ENCODE assay signal across 16 cellular contexts in genomic region chr12:132185698-132186097, GRCh38. TPM values are rescaled to one million over a fixed set of nuclear protein-coding genes. Genes with fewer than 3 reads are reported as not detected.
DNase-seq lines count a peak whose midpoint lies in the region; ATAC-seq lines count a peak whose summit lies in the region.
"Had no signal": no experiment of that assay in that cellular context is flagged by ENCODE, and none has a peak within 500 bp of the region (broad histone marks: within the 10 kb centered on the region; RNA-seq: fewer than 3 reads in every experiment).

No MANE protein-coding gene starts in this region.

- no peak overlapping the region for H2AK5ac ChIP-seq in neuronal stem cell (ENCODE audit: low read depth, low read length)

- no peak overlapping the region for H2BK120ac ChIP-seq in neuronal stem cell (ENCODE audit: low read depth, low read length)

- H3K27me3 Mint-ChIP-seq in activated CD4-positive, alpha-beta memory T cell treated with anti-CD3 and anti-CD28 coated beads, Interleukin-2, amount 10 ng/mL, durations not matched to agents 7 days and 5 days, result peaks cover 16% of the 10 kb centered on the region
- peaks cover 0 to 5% (median 2%) of the 10 kb centered on the region in 3 donors for H3K27me3 Mint-ChIP-seq in immature natural killer cell (ENCODE audit: low read depth in 3 of 3)

- CTCF ChIA-PET in activated CD4-positive, alpha-beta memory T cell treated with anti-CD3 and anti-CD28 coated beads, Interleukin-2, amount 10 ng/mL, durations not matched to agents 7 days and 5 days (lab: Charles Lee), result interaction anchor here (1.1 to 1.4 kb wide), 2 partner anchors 23 to 32 kb away, joined by 3 to 7 read pairs; no protein-coding TSS in a partner anchor

- DNase-seq in stimulated activated CD4-positive, alpha-beta T cell treated with anti-CD3 and anti-CD28 coated beads, Interleukin-4, amount 100 ng/mL, for 24 hours, result peak; percentile 19
- DNase-seq in stimulated activated CD4-positive, alpha-beta T cell treated with anti-CD3 and anti-CD28 coated beads, Interleukin-2, amount 100 ng/mL, for 48 hours, result no peak
- DNase-seq in activated CD4-positive, alpha-beta memory T cell treated with anti-CD3 and anti-CD28 coated beads, Interleukin-2, amount 10 ng/mL, durations not matched to agents 7 days and 5 days, result no peak
- peak in 2 of 3 donors; percentile 22 to 29 for DNase-seq in immature natural killer cell
- no peak for DNase-seq in SIG-M5 treated with dmso at 0.1 percent for 504 hours (lab: John Stamatoyannopoulos, UW; ENCODE audit: unreplicated experiment)
- DNase-seq in neuronal stem cell (ENCODE audit: low spot score), result no peak
- DNase-seq: DMS79 treated with DMSO at 0.1 percent for 48 hours, foreskin melanocyte, KG1, mesenchymal stem cell, NCI-H1436, NCI-H446, occipital lobe had no signal

- no peak overlapping the region for H2BK12ac ChIP-seq in neuronal stem cell (ENCODE audit: low read length)

- H3K4me3 ChIP-seq in neuronal stem cell (ENCODE audit: low read length in 2 of 2), result no peak overlapping the region

- no peak overlapping the region for H3K23ac ChIP-seq in neuronal stem cell (ENCODE audit: low read depth, low read length, poor library complexity)

- H3K4me1 Mint-ChIP-seq in activated CD4-positive, alpha-beta memory T cell treated with anti-CD3 and anti-CD28 coated beads, Interleukin-2, amount 10 ng/mL, durations not matched to agents 7 days and 5 days, result peaks cover 39% of the 10 kb centered on the region
- H3K4me1 Mint-ChIP-seq in immature natural killer cell, result peaks cover 30 to 34% of the 10 kb centered on the region in 2 donors

- H3K9ac ChIP-seq in neuronal stem cell (ENCODE audit: low read depth, low read length, poor library complexity), result no peak overlapping the region

- H3K14ac ChIP-seq in neuronal stem cell (ENCODE audit: low read length), result no peak overlapping the region

- no CpG with 5 or more reads among the region's 16 CpGs for WGBS in neuronal stem cell (ENCODE audit: extremely low coverage in 2 of 2, insufficient read length in 2 of 2, insufficient replicate concordance in 1 of 2), 2 donors

- no peak overlapping the region for H3K4ac ChIP-seq in neuronal stem cell (ENCODE audit: low read length)

- peak overlapping the region; percentile 74 for H3K4me3 Mint-ChIP-seq in activated CD4-positive, alpha-beta memory T cell treated with anti-CD3 and anti-CD28 coated beads, Interleukin-2, amount 10 ng/mL, durations not matched to agents 7 days and 5 days
- H3K4me3 Mint-ChIP-seq in immature natural killer cell, result peak overlapping the region; percentile 71 to 82 (median 80)
- H3K4me3 Mint-ChIP-seq: WTC11 had no signal

- no peak overlapping the region for H2BK15ac ChIP-seq in neuronal stem cell (ENCODE audit: low read length)

- peaks cover 0 to 9% of the 10 kb centered on the region in 2 donors for H3K9me3 ChIP-seq in neuronal stem cell (replicated peaks in 1 of 2; ENCODE audit: control insufficient read depth in 2 of 2, insufficient read depth in 1 of 2, low read depth in 1 of 2, low read length in 2 of 2)

- no peak overlapping the region for H2BK5ac ChIP-seq in neuronal stem cell (ENCODE audit: low read length)

- H3K27ac Mint-ChIP-seq in activated CD4-positive, alpha-beta memory T cell treated with anti-CD3 and anti-CD28 coated beads, Interleukin-2, amount 10 ng/mL, durations not matched to agents 7 days and 5 days, result peak overlapping the region; percentile 86
- peak overlapping the region; percentile 67 to 92 (median 84) for H3K27ac Mint-ChIP-seq in immature natural killer cell
- H3K27ac Mint-ChIP-seq: WTC11 had no signal

- H3K27me3 ChIP-seq in neuronal stem cell (ENCODE audit: control insufficient read depth in 3 of 3, insufficient read depth in 3 of 3, low read depth in 1 of 3, low read length in 3 of 3), result peaks cover 0 to 66% (median 17%) of the 10 kb centered on the region in 3 experiments

- ATAC-seq in HG03097 (IDR thresholded peaks at IDR 0.05; ENCODE audit: low FRiP score, unreplicated experiment) (no peak), GM21526 (IDR thresholded peaks at IDR 0.05; ENCODE audit: low FRiP score, unreplicated experiment) (no peak)
- ATAC-seq: WTC11 had no signal

- no peak overlapping the region for H4K8ac ChIP-seq in neuronal stem cell (ENCODE audit: low read depth, low read length)

- POLR2A ChIA-PET in activated CD4-positive, alpha-beta memory T cell treated with anti-CD3 and anti-CD28 coated beads, Interleukin-2, amount 10 ng/mL, durations not matched to agents 7 days and 5 days (lab: Charles Lee), result interaction anchor here (0.6 to 2.0 kb wide), 5 partner anchors 10 to 42 kb away, joined by 3 to 7 read pairs (median 4); partner anchors contain the start of gene DDX51

- H3K9me3 Mint-ChIP-seq in activated CD4-positive, alpha-beta memory T cell treated with anti-CD3 and anti-CD28 coated beads, Interleukin-2, amount 10 ng/mL, durations not matched to agents 7 days and 5 days, result peaks cover 10% of the 10 kb centered on the region
- peaks cover 0 to 10% (median 2%) of the 10 kb centered on the region in 6 donors for H3K9me3 Mint-ChIP-seq in immature natural killer cell

- H3K18ac ChIP-seq in neuronal stem cell (ENCODE audit: low read length), result no peak overlapping the region

- no peak overlapping the region for H2AFZ ChIP-seq in neuronal stem cell (ENCODE audit: low read length)

- H3K79me1 ChIP-seq in neuronal stem cell (ENCODE audit: low read depth, low read length), result peaks cover 4% of the 10 kb centered on the region

- no peak overlapping the region for H3K4me2 ChIP-seq in neuronal stem cell (ENCODE audit: insufficient read depth, low read length, poor library complexity, severe bottlenecking)

- H3K36me3 Mint-ChIP-seq in activated CD4-positive, alpha-beta memory T cell treated with anti-CD3 and anti-CD28 coated beads, Interleukin-2, amount 10 ng/mL, durations not matched to agents 7 days and 5 days (ENCODE audit: low read depth), result peaks cover 8% of the 10 kb centered on the region
- H3K36me3 Mint-ChIP-seq in immature natural killer cell, result no peaks in the 10 kb centered on the region
- H3K36me3 Mint-ChIP-seq: WTC11 had no signal

- H3K4me1 ChIP-seq in neuronal stem cell (ENCODE audit: control insufficient read depth in 2 of 2, insufficient read depth in 1 of 2, low read depth in 1 of 2, low read length in 2 of 2), result peaks cover 6 to 9% of the 10 kb centered on the region in 2 donors

- no peak overlapping the region for H3K27ac ChIP-seq in neuronal stem cell (replicated peaks; ENCODE audit: low read length)

- H4K91ac ChIP-seq in neuronal stem cell (ENCODE audit: low read depth, low read length, poor library complexity), result no peak overlapping the region

- no peaks in the 10 kb centered on the region for H3K36me3 ChIP-seq in neuronal stem cell (replicated peaks in 1 of 2; ENCODE audit: control insufficient read depth in 2 of 2, insufficient read depth in 2 of 2, low read length in 2 of 2)

RNA-seq across cellular contexts. Expression of gene NOC4L, which starts 41.4 kb away (rescaled TPM):
- 10 to 100 TPM; 23.4 to 23.6 TPM for total RNA-seq in activated CD4-positive, alpha-beta memory T cell treated with anti-CD3 and anti-CD28 coated beads, Interleukin-2, amount 10 ng/mL, durations not matched to agents 7 days and 5 days
- 10 to 100 TPM; 16.4 to 28.5 (median 17.2) TPM for polyA plus RNA-seq in immature natural killer cell
- 24.2 TPM for polyA plus RNA-seq in neuronal stem cell (2013, experiment 1 of 2)
- polyA plus RNA-seq in neuronal stem cell (2013, experiment 2 of 2), result 24.1 TPM

RNA-seq across cellular contexts. Expression of gene DDX51, which starts 41.6 kb away (rescaled TPM):
- 10 to 100 TPM; 17.9 to 18.6 TPM for total RNA-seq in activated CD4-positive, alpha-beta memory T cell treated with anti-CD3 and anti-CD28 coated beads, Interleukin-2, amount 10 ng/mL, durations not matched to agents 7 days and 5 days
- 1 to 10 TPM; 2.9 to 6.3 (median 5.0) TPM for polyA plus RNA-seq in immature natural killer cell
- polyA plus RNA-seq in neuronal stem cell (2013, experiment 1 of 2), result 8.5 TPM
- 8.6 TPM for polyA plus RNA-seq in neuronal stem cell (2013, experiment 2 of 2)

Comparison
In these comparisons a context has a peak if more than half of its experiments do, and no peak if none do; other contexts are left out.
1. DNase-seq: peak in stimulated activated CD4-positive, alpha-beta T cell treated with anti-CD3 and anti-CD28 coated beads, Interleukin-4, amount 100 ng/mL, for 24 hours (single experiment) and immature natural killer cell (2 of 3); none in stimulated activated CD4-positive, alpha-beta T cell treated with anti-CD3 and anti-CD28 coated beads, Interleukin-2, amount 100 ng/mL, for 48 hours (0 of 2), activated CD4-positive, alpha-beta memory T cell treated with anti-CD3 and anti-CD28 coated beads, Interleukin-2, amount 10 ng/mL, durations not matched to agents 7 days and 5 days (single experiment), SIG-M5 treated with dmso at 0.1 percent for 504 hours (single experiment) and neuronal stem cell (single experiment).